1 cellular context compared by ENCODE assay signal in the genomic region with DNA sequence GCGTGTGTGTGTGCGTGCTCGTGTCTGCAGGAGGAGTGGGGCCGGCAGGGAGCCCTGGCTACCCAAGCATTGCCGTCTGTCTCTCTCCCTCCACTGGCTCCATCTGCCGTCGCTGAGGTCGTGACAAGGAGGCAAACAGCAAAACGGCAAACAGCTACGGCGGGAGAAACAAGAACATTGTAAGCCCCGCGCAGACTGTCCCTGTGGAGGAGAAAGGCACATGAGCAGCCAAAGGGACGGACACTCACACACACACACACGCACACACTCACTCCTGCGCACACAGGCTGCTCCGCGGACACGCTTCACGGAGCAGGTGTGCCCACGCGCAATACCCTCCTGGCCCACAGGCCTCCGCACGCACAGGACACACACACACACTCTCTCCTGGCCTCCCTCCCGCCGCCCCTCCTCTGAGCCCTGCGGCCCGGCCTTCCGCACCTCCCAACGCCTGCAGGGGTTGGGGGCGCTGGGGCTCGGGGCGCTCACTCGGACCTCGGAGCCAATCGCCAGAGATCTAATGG.
TF ChIP-seq lines count a peak whose summit lies in the region.

No MANE protein-coding gene starts in this region.

TF ChIP-seq in IMR-90, 13 proteins besides CTCF, POLR2A, EP300 and RAD21 (continued from another document):
- TF ChIP-seq RCOR1 (IDR thresholded peaks at IDR 0.05; ENCODE audit: insufficient replicate concordance, low read length) (no peak), RFX5 (IDR thresholded peaks at IDR 0.05; ENCODE audit: low read depth, low read length) (no peak), MAZ (IDR thresholded peaks at IDR 0.05; ENCODE audit: borderline replicate concordance, low read depth, low read length) (no peak)
- TF ChIP-seq, protein P1, sequence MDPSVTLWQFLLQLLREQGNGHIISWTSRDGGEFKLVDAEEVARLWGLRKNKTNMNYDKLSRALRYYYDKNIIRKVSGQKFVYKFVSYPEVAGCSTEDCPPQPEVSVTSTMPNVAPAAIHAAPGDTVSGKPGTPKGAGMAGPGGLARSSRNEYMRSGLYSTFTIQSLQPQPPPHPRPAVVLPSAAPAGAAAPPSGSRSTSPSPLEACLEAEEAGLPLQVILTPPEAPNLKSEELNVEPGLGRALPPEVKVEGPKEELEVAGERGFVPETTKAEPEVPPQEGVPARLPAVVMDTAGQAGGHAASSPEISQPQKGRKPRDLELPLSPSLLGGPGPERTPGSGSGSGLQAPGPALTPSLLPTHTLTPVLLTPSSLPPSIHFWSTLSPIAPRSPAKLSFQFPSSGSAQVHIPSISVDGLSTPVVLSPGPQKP (IDR thresholded peaks at IDR 0.05; ENCODE audit: borderline replicate concordance, low read depth, low read length), result no peak
TF ChIP-seq in IMR-90: peak in this region for 0.
